8 cellular contexts compared by ENCODE assay signal in the genomic region with DNA sequence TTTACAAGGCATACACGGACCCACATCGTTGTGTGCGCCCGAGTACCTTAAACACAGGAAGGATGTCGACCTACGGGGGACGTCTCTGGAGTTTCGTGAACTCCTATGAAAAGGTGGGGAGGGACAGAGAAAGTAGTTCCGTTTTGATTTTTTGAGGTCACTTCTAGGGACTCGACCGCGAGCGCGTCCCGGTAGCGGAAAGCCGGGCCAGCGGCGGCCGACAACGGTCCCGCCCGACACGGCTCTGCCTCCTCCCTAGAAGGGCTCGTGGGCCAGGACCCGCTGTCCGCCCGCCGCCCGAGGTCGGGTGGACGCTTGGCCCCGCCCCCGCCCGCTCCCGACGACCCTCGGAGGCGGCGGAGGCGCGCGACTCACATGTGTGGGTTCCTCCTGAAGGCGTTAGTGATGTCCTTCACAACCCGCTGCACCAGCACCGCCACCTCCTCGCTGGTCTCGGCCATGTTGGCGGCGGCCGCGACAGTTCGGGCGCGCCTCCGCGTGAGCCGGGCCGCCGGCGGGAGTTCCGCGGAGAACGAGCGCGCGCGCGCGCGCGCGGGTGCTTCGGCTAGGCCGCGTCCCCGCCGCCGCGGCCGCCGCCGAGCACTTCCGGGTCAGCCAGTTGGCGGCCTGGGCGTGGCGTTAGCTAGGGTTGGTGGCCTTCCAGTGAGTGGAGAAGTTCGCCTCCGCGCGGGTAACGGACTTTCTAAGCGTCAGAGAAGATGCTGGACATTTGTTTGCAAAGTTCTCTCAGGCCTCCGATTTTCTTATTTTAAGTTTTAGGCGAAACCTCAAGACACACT. TPM values are rescaled to one million over a fixed set of nuclear protein-coding genes. Genes with fewer than 3 reads are reported as not detected.
DNase-seq lines count a peak whose midpoint lies in the region; TF ChIP-seq lines count a peak whose summit lies in the region.

TSS of gene PTAR1 (minus strand) at position 534 of the 800 bp plus-strand sequence. CDS start at position 461, 73 bp downstream.

- DNase-seq in CMK (ENCODE audit: low read depth) (peak; percentile 47), GM20000 (ENCODE audit: low spot score) (peak; percentile 91), HS-5 (ENCODE audit: low read depth) (peak; percentile 60), NK-92 (lab: John Stamatoyannopoulos, UW; ENCODE audit: unreplicated experiment) (peak; percentile 21), medulla oblongata (ENCODE audit: extremely low spot score) (peak; percentile 93)
- DNase-seq in effector memory CD4-positive, alpha-beta T cell: peak; percentile 75 to 79 (median 79)
- DNase-seq in stimulated activated CD4-positive, alpha-beta T cell treated with anti-CD3 and anti-CD28 coated beads, TNF-alpha, amount 100 ng/mL, for 48 hours (ENCODE audit: low read depth in 3 of 3): peak; percentile 77 to 89 (median 84)

- H3K27ac ChIP-seq in effector memory CD4-positive, alpha-beta T cell (ENCODE audit: insufficient read depth, low read length, poor library complexity, severe bottlenecking): peak within 1 kb of the TSS; percentile 93

- peak within 1 kb of the TSS; percentile 96 for H3K4me3 ChIP-seq in effector memory CD4-positive, alpha-beta T cell (ENCODE audit: insufficient read depth, low read depth, low read length, poor library complexity, severe bottlenecking)

- CTCF ChIA-PET in activated CD8-positive, alpha-beta memory T cell treated with anti-CD3 and anti-CD28 coated beads for 36 hours (lab: Charles Lee): interaction anchor here (0.6 to 1.3 kb wide), 2 partner anchors 87 to 639 kb away, joined by 3 to 5 read pairs; partner anchors contain the start of gene APBA1

- no peaks in the 10 kb centered on the region for H3K9me3 ChIP-seq in effector memory CD4-positive, alpha-beta T cell (ENCODE audit: control insufficient read depth, low read length)

- TF ChIP-seq CTCF in GM20000 (IDR thresholded peaks at IDR 0.05; ENCODE audit: extremely low read depth, missing control alignments): no peak

- H3K27me3 ChIP-seq in effector memory CD4-positive, alpha-beta T cell (replicated peaks; ENCODE audit: control insufficient read depth, insufficient read depth, low read length, poor library complexity, severe bottlenecking): no peaks in the 10 kb centered on the region

- H3K36me3 ChIP-seq in effector memory CD4-positive, alpha-beta T cell (ENCODE audit: control insufficient read depth, insufficient read depth, low read length): no peaks in the 10 kb centered on the region

- POLR2A ChIA-PET in activated CD8-positive, alpha-beta memory T cell treated with anti-CD3 and anti-CD28 coated beads for 36 hours (lab: Charles Lee): interaction anchor here (0.6 kb wide), 1 partner anchor 17 kb away, joined by 7 read pairs; no protein-coding TSS in a partner anchor

- peaks cover 9% of the 10 kb centered on the region for H3K4me1 ChIP-seq in effector memory CD4-positive, alpha-beta T cell (ENCODE audit: control insufficient read depth, insufficient read depth, low read length, poor library complexity, severe bottlenecking)

RNA-seq across cellular contexts. Expression of gene PTAR1, which starts in this region (rescaled TPM):
- total RNA-seq in activated CD8-positive, alpha-beta memory T cell treated with anti-CD3 and anti-CD28 coated beads for 36 hours: 10 to 100 TPM; 28.3 to 29.5 TPM

Comparison
In these comparisons a context has a peak if more than half of its experiments do, and no peak if none do; other contexts are left out.
1. Peak in every context shown above with its lines: DNase-seq, H3K4me3 ChIP-seq and H3K27ac ChIP-seq.
2. DNase-seq: peak in every context shown above with its lines; median percentile 93 in medulla oblongata; 91 in GM20000; 84 in stimulated activated CD4-positive, alpha-beta T cell treated with anti-CD3 and anti-CD28 coated beads, TNF-alpha, amount 100 ng/mL, for 48 hours; 79 in effector memory CD4-positive, alpha-beta T cell; 60 in HS-5; 47 in CMK; 21 in NK-92.